8 cellular contexts compared by ENCODE assay signal in genomic region chr17:18712354-18712999, GRCh38. TPM values are rescaled to one million over a fixed set of nuclear protein-coding genes. Genes with fewer than 3 reads are reported as not detected.
DNase-seq lines count a peak whose midpoint lies in the region; ATAC-seq and TF ChIP-seq lines count a peak whose summit lies in the region.
"Not testable (repeated sequence)": the region's sequence is repeated elsewhere in the genome, so short reads cannot be mapped to it uniquely, and the experiment has no call there.

No MANE protein-coding gene starts in this region.

- H3K9me3 ChIP-seq in GM23248 (ENCODE audit: low read depth), result not testable (repeated sequence)

- not testable (repeated sequence) for H3K27ac ChIP-seq in GM23248

- peak; percentile 45 for ATAC-seq in activated naive CD8-positive, alpha-beta T cell treated with anti-CD3 and anti-CD28 coated beads, Interleukin-2, amount 10 ng/mL, durations not matched to agents 7 days and 5 days (ENCODE audit: low read depth)

- 15 to 18% methylated on average over 6 to 7 of the region's 7 CpGs for WGBS in GM23248 (ENCODE audit: low coverage in 1 of 2, low lambda C conversion rate in 2 of 2, missing lambda C conversion rate in 2 of 2), 2 experiments

- not testable (repeated sequence) for H3K27me3 ChIP-seq in GM23248 (replicated peaks; ENCODE audit: insufficient read depth)

- not testable (repeated sequence) for H3F3A ChIP-seq in GM23248 (ENCODE audit: insufficient read depth)

- not testable (repeated sequence) for H2AFZ ChIP-seq in GM23248

- H3K4me3 ChIP-seq in GM23248; fibroblast of mammary gland (ENCODE audit: control insufficient read depth, low read depth, low read length): not testable (repeated sequence)

- H4K20me1 ChIP-seq in GM23248 (ENCODE audit: insufficient read depth), result not testable (repeated sequence)

- peak overlapping the region; percentile 25 for H3K4me2 ChIP-seq in GM23248 (ENCODE audit: unreplicated experiment)

- H3K9me3 Mint-ChIP-seq in activated naive CD8-positive, alpha-beta T cell treated with anti-CD3 and anti-CD28 coated beads, Interleukin-2, amount 10 ng/mL, durations not matched to agents 7 days and 5 days, result not testable (repeated sequence)

- DNase-seq in ACHN (peak; percentile 66), GM23248 (peak; percentile 72), NCI-H226 (peak; percentile 18), UCSD-AML1 (lab: John Stamatoyannopoulos, UW; ENCODE audit: unreplicated experiment) (peak; percentile 38), fibroblast of mammary gland (ENCODE audit: low read depth) (peak; percentile 64), midbrain (lab: John Stamatoyannopoulos, UW) (peak; percentile 50)
- peak; percentile 55 for DNase-seq in activated naive CD8-positive, alpha-beta T cell treated with anti-CD3 and anti-CD28 coated beads, Interleukin-2, amount 10 ng/mL, durations not matched to agents 7 days and 5 days
- peak; percentile 67 for DNase-seq in stimulated activated CD4-positive, alpha-beta T cell treated with anti-CD3 and anti-CD28 coated beads, Interleukin-4, amount 100 ng/mL, for 24 hours

- POLR2A ChIA-PET in activated naive CD8-positive, alpha-beta T cell treated with anti-CD3 and anti-CD28 coated beads, Interleukin-2, amount 10 ng/mL, durations not matched to agents 7 days and 5 days (lab: Charles Lee), result not testable (repeated sequence)

- H3K9ac ChIP-seq in GM23248, result not testable (repeated sequence)

- H3K36me3 ChIP-seq in GM23248 (ENCODE audit: low read depth), result not testable (repeated sequence)

- H3K27ac Mint-ChIP-seq in activated naive CD8-positive, alpha-beta T cell treated with anti-CD3 and anti-CD28 coated beads, Interleukin-2, amount 10 ng/mL, durations not matched to agents 7 days and 5 days, result not testable (repeated sequence)

- H3K4me1 Mint-ChIP-seq in activated naive CD8-positive, alpha-beta T cell treated with anti-CD3 and anti-CD28 coated beads, Interleukin-2, amount 10 ng/mL, durations not matched to agents 7 days and 5 days, result not testable (repeated sequence)

- not testable (repeated sequence) for H3K36me3 Mint-ChIP-seq in activated naive CD8-positive, alpha-beta T cell treated with anti-CD3 and anti-CD28 coated beads, Interleukin-2, amount 10 ng/mL, durations not matched to agents 7 days and 5 days

- H3K79me2 ChIP-seq in GM23248 (ENCODE audit: insufficient read depth), result not testable (repeated sequence)

- H3K9me2 ChIP-seq in GM23248 (ENCODE audit: insufficient read depth), result not testable (repeated sequence)

- in situ Hi-C loops in ACHN (cut with HindIII; ENCODE audit: low pct_ligation_motif_present, low pct_unique_long_range_greater_than_20kb, low sequenced_read_pairs); GM23248 (cut with MboI): not testable (repeated sequence)

- H3K4me1 ChIP-seq in GM23248 (ENCODE audit: insufficient read depth), result not testable (repeated sequence)

- not testable (repeated sequence) for H3K27me3 Mint-ChIP-seq in activated naive CD8-positive, alpha-beta T cell treated with anti-CD3 and anti-CD28 coated beads, Interleukin-2, amount 10 ng/mL, durations not matched to agents 7 days and 5 days

- TF ChIP-seq CTCF in fibroblast of mammary gland (conservative IDR thresholded peaks at IDR 0.05; ENCODE audit: control insufficient read depth, insufficient read depth, low read depth, low read length), result peak; percentile 47

- H3K4me3 Mint-ChIP-seq in activated naive CD8-positive, alpha-beta T cell treated with anti-CD3 and anti-CD28 coated beads, Interleukin-2, amount 10 ng/mL, durations not matched to agents 7 days and 5 days, result not testable (repeated sequence)

RNA-seq across cellular contexts. Expression of gene FOXO3B, which starts 30.4 kb away (rescaled TPM):
- total RNA-seq in GM23248 (2014; rRNA removed; shearing (Covaris generic)), result 5.8 and 11.5 TPM in 2 replicates
- 1.2 and 1.8 TPM in 2 replicates for polyA plus RNA-seq in GM23248 (2016; fragmentation: Nextera tagmentation; extraction: Ambion mirVana)
- total RNA-seq in activated naive CD8-positive, alpha-beta T cell treated with anti-CD3 and anti-CD28 coated beads, Interleukin-2, amount 10 ng/mL, durations not matched to agents 7 days and 5 days, result 1 to 10 TPM; 4.2 to 4.8 TPM

RNA-seq across cellular contexts. Expression of gene FBXW10, which starts 31.4 kb away (rescaled TPM):
- total RNA-seq in GM23248 (2014; rRNA removed; shearing (Covaris generic)), result 0.11 and 0.25 TPM in 2 replicates
- polyA plus RNA-seq in GM23248 (2016; fragmentation: Nextera tagmentation; extraction: Ambion mirVana), result not detected in 2 replicates
- total RNA-seq in activated naive CD8-positive, alpha-beta T cell treated with anti-CD3 and anti-CD28 coated beads, Interleukin-2, amount 10 ng/mL, durations not matched to agents 7 days and 5 days, result not detected

Comparison
In these comparisons a context has a peak if more than half of its experiments do, and no peak if none do; other contexts are left out.
1. DNase-seq: peak in every context shown above with its lines; median percentile 72 in GM23248; 67 in stimulated activated CD4-positive, alpha-beta T cell treated with anti-CD3 and anti-CD28 coated beads, Interleukin-4, amount 100 ng/mL, for 24 hours; 66 in ACHN; 64 in fibroblast of mammary gland; 55 in activated naive CD8-positive, alpha-beta T cell treated with anti-CD3 and anti-CD28 coated beads, Interleukin-2, amount 10 ng/mL, durations not matched to agents 7 days and 5 days; 50 in midbrain; 38 in UCSD-AML1; 18 in NCI-H226.